ENCODE assay signal across 1 cellular context in genomic region chr7:6436385-6436685, GRCh38.
TF ChIP-seq lines count a peak whose summit lies in the region.

No MANE protein-coding gene starts in this region.

TF ChIP-seq in GM12878, 131 proteins besides CTCF, POLR2A, EP300 and RAD21:
- TF ChIP-seq EZH2 (IDR thresholded peaks at IDR 0.05; ENCODE audit: borderline replicate concordance, control insufficient read depth, low read depth, low read length): no peak
- no peak for TF ChIP-seq IRF5 (IDR thresholded peaks at IDR 0.05; ENCODE audit: borderline replicate concordance)
- no peak for TF ChIP-seq TCF7 (IDR thresholded peaks at IDR 0.05; ENCODE audit: borderline replicate concordance)
- TF ChIP-seq MTA3 (IDR thresholded peaks at IDR 0.05; ENCODE audit: borderline replicate concordance, low read length): no peak
- TF ChIP-seq TAF1 (IDR thresholded peaks at IDR 0.05; ENCODE audit: borderline replicate concordance, low read depth, low read length): peak; percentile 25; the same call in 1 of the 2 replicates
- TF ChIP-seq DPF2 (IDR thresholded peaks at IDR 0.05): no peak
- no peak for TF ChIP-seq RELB (IDR thresholded peaks at IDR 0.05; ENCODE audit: low read depth)
- 0 out of 2 replicates have a peak, but pooled peaks have one; percentile 16 for TF ChIP-seq TCF3 (IDR thresholded peaks at IDR 0.05; ENCODE audit: borderline replicate concordance, insufficient read depth, low read depth, low read length)
- no peak for TF ChIP-seq NKRF (conservative IDR thresholded peaks at IDR 0.05)
- no peak for TF ChIP-seq CHD4 (IDR thresholded peaks at IDR 0.05)
- TF ChIP-seq CBX5 (IDR thresholded peaks at IDR 0.05; ENCODE audit: low read depth): no peak
- no peak for TF ChIP-seq MAX (IDR thresholded peaks at IDR 0.05; ENCODE audit: low read depth, low read length)
- no peak for TF ChIP-seq ZNF384 (IDR thresholded peaks at IDR 0.05; ENCODE audit: borderline replicate concordance, low read depth, low read length)
- 0 out of 2 replicates have a peak, but pooled peaks have one; percentile 17 for TF ChIP-seq TCF12 (IDR thresholded peaks at IDR 0.05; ENCODE audit: low read depth, low read length)
